Comparison of ENCODE assay signal across 1 cellular context in genomic region chr7:149494738-149495368, GRCh38.
TF ChIP-seq lines count a peak whose summit lies in the region.

No MANE protein-coding gene starts in this region.

TF ChIP-seq in liver, 16 proteins besides CTCF, POLR2A, EP300 and RAD21 (continued from another document):
- TF ChIP-seq REST (IDR thresholded peaks at IDR 0.05) (no peak), JUND (IDR thresholded peaks at IDR 0.05) (peak in 1 of 2 donors; percentile 29), HNF4A (conservative IDR thresholded peaks at IDR 0.05) (peak in 1 of 2 donors; percentile 57), GABPA (IDR thresholded peaks at IDR 0.05 in 1 of 2, conservative IDR thresholded peaks at IDR 0.05 in 1 of 2) (peak in 1 of 2 donors; percentile 52), RXRA (IDR thresholded peaks at IDR 0.05) (peak in 1 of 2 donors; percentile 79), TAF1 (conservative IDR thresholded peaks at IDR 0.05) (no peak), EGR1 (IDR thresholded peaks at IDR 0.05; ENCODE audit: low read depth in 2 of 2) (no peak), SP1 (IDR thresholded peaks at IDR 0.05) (peak; percentile 14), NR2F2 (IDR thresholded peaks at IDR 0.05) (no peak), FOXA2 (IDR thresholded peaks at IDR 0.05) (peak; percentile 80), ATF3 (IDR thresholded peaks at IDR 0.05) (no peak)
- TF ChIP-seq, protein P1, sequence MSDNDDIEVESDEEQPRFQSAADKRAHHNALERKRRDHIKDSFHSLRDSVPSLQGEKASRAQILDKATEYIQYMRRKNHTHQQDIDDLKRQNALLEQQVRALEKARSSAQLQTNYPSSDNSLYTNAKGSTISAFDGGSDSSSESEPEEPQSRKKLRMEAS (IDR thresholded peaks at IDR 0.05) = peak; percentile 63
